ENCODE assay signal across 1 cellular context in genomic region chr17:47676510-47676909, GRCh38.
A peak's percentile ranks its signal among the peaks of the same experiment; 100 is the strongest.
TF ChIP-seq lines count a peak whose summit lies in the region.

No MANE protein-coding gene starts in this region.

TF ChIP-seq in HepG2, 621 proteins besides CTCF, POLR2A, EP300 and RAD21:
- TF ChIP-seq TEAD2 (CRISPR knock-in tag; IDR thresholded peaks at IDR 0.05) (no peak), ZBTB40 (IDR thresholded peaks at IDR 0.05) (peak; percentile 48; the same call in 1 of the 2 replicates), ZBTB40 (CRISPR knock-in tag; IDR thresholded peaks at IDR 0.05) (no peak)
TF ChIP-seq in HepG2: peak in this region for 1.
